Comparison of ENCODE assay signal across 1 cellular context in the genomic region with DNA sequence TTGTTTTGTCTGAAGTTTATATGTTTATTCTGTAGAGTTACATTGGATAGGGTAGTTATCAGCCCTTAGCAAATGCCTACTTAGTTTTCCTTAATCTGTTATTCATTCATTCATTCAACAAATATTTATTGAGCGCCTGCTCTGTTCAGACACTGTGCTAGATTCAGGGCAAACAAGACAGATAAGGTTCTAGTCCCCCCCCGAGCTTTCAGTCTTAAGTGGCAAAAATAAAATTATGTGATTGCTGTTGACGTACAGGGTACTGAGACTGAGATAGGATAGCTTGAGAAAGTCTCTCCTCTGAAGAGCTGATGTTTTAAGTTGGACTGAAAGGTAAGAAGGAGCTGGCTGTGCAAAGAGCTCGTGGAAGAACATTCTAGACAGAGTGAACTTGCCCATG.
TF ChIP-seq lines count a peak whose summit lies in the region.

No MANE protein-coding gene starts in this region.

TF ChIP-seq in WTC11, 78 proteins besides CTCF, POLR2A, EP300 and RAD21 (continued from another document):
- no peak for TF ChIP-seq ZNF532 (CRISPR knock-in tag; IDR thresholded peaks at IDR 0.05; ENCODE audit: borderline replicate concordance)
- no peak for TF ChIP-seq MXD4 (CRISPR knock-in tag; IDR thresholded peaks at IDR 0.05; ENCODE audit: borderline replicate concordance)
- TF ChIP-seq, protein P1, sequence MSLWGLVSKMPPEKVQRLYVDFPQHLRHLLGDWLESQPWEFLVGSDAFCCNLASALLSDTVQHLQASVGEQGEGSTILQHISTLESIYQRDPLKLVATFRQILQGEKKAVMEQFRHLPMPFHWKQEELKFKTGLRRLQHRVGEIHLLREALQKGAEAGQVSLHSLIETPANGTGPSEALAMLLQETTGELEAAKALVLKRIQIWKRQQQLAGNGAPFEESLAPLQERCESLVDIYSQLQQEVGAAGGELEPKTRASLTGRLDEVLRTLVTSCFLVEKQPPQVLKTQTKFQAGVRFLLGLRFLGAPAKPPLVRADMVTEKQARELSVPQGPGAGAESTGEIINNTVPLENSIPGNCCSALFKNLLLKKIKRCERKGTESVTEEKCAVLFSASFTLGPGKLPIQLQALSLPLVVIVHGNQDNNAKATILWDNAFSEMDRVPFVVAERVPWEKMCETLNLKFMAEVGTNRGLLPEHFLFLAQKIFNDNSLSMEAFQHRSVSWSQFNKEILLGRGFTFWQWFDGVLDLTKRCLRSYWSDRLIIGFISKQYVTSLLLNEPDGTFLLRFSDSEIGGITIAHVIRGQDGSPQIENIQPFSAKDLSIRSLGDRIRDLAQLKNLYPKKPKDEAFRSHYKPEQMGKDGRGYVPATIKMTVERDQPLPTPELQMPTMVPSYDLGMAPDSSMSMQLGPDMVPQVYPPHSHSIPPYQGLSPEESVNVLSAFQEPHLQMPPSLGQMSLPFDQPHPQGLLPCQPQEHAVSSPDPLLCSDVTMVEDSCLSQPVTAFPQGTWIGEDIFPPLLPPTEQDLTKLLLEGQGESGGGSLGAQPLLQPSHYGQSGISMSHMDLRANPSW (CRISPR knock-in tag; conservative IDR thresholded peaks at IDR 0.05; ENCODE audit: low read depth): no peak
- TF ChIP-seq, protein P2, sequence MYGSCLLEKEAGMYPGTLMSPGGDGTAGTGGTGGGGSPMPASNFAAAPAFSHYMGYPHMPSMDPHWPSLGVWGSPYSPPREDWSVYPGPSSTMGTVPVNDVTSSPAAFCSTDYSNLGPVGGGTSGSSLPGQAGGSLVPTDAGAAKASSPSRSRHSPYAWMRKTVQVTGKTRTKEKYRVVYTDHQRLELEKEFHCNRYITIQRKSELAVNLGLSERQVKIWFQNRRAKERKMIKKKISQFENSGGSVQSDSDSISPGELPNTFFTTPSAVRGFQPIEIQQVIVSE (CRISPR knock-in tag; IDR thresholded peaks at IDR 0.05; ENCODE audit: borderline replicate concordance): no peak
- TF ChIP-seq, protein P3, sequence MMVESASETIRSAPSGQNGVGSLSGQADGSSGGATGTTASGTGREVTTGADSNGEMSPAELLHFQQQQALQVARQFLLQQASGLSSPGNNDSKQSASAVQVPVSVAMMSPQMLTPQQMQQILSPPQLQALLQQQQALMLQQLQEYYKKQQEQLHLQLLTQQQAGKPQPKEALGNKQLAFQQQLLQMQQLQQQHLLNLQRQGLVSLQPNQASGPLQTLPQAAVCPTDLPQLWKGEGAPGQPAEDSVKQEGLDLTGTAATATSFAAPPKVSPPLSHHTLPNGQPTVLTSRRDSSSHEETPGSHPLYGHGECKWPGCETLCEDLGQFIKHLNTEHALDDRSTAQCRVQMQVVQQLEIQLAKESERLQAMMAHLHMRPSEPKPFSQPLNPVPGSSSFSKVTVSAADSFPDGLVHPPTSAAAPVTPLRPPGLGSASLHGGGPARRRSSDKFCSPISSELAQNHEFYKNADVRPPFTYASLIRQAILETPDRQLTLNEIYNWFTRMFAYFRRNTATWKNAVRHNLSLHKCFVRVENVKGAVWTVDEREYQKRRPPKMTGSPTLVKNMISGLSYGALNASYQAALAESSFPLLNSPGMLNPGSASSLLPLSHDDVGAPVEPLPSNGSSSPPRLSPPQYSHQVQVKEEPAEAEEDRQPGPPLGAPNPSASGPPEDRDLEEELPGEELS (CRISPR knock-in tag; IDR thresholded peaks at IDR 0.05): no peak
- TF ChIP-seq AFF4 (CRISPR knock-in tag; IDR thresholded peaks at IDR 0.05; ENCODE audit: borderline replicate concordance): no peak
- TF ChIP-seq ETV6 (CRISPR knock-in tag; IDR thresholded peaks at IDR 0.05): no peak
- TF ChIP-seq, protein P4, sequence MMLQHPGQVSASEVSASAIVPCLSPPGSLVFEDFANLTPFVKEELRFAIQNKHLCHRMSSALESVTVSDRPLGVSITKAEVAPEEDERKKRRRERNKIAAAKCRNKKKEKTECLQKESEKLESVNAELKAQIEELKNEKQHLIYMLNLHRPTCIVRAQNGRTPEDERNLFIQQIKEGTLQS (CRISPR knock-in tag; conservative IDR thresholded peaks at IDR 0.05): no peak
- TF ChIP-seq ZNF512 (CRISPR knock-in tag; IDR thresholded peaks at IDR 0.05; ENCODE audit: borderline replicate concordance): no peak
- TF ChIP-seq ZNF317 (CRISPR knock-in tag; IDR thresholded peaks at IDR 0.05; ENCODE audit: borderline replicate concordance, low read depth): no peak
- TF ChIP-seq EMX1 (CRISPR knock-in tag; IDR thresholded peaks at IDR 0.05): no peak
- no peak for TF ChIP-seq PREB (CRISPR knock-in tag; IDR thresholded peaks at IDR 0.05; ENCODE audit: borderline replicate concordance)
- TF ChIP-seq CREB1 (CRISPR knock-in tag; IDR thresholded peaks at IDR 0.05): no peak
